Comparison of ENCODE assay signal across 7 cellular contexts in genomic region chr1:169893645-169894423, GRCh38.
DNase-seq lines count a peak whose midpoint lies in the region; ATAC-seq and TF ChIP-seq lines count a peak whose summit lies in the region.

A gene with protein sequence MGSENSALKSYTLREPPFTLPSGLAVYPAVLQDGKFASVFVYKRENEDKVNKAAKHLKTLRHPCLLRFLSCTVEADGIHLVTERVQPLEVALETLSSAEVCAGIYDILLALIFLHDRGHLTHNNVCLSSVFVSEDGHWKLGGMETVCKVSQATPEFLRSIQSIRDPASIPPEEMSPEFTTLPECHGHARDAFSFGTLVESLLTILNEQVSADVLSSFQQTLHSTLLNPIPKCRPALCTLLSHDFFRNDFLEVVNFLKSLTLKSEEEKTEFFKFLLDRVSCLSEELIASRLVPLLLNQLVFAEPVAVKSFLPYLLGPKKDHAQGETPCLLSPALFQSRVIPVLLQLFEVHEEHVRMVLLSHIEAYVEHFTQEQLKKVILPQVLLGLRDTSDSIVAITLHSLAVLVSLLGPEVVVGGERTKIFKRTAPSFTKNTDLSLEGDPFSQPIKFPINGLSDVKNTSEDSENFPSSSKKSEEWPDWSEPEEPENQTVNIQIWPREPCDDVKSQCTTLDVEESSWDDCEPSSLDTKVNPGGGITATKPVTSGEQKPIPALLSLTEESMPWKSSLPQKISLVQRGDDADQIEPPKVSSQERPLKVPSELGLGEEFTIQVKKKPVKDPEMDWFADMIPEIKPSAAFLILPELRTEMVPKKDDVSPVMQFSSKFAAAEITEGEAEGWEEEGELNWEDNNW (minus strand): TSS chr1:169893896. CDS start chr1:169888840, 5,056 bp downstream.

- in situ Hi-C loops in astrocyte of the spinal cord (cut with HindIII; ENCODE audit: low sequenced_read_pairs): no loop called here

- TF ChIP-seq CTCF in astrocyte of the spinal cord (IDR thresholded peaks at IDR 0.05; ENCODE audit: low read depth, low read length): no peak

- H3K4me3 ChIP-seq in astrocyte of the spinal cord (ENCODE audit: low read depth, low read length): peak within 1 kb of the TSS; percentile 76

- DNase-seq in NCI-H2081 (lab: John Stamatoyannopoulos, UW): peak; percentile 97 to 99
- DNase-seq in T1000 (lab: John Stamatoyannopoulos, UW): peak; percentile 89
- peak; percentile 99 for DNase-seq in astrocyte of the spinal cord (ENCODE audit: low read depth, low spot score)
- peak; percentile 93 to 98 for DNase-seq in hippocampal formation (lab: John Stamatoyannopoulos, UW)
- DNase-seq in retina: peak; percentile 100

- peak; percentile 69 for ATAC-seq in GM18508 (IDR thresholded peaks at IDR 0.05; ENCODE audit: insufficient read depth, unreplicated experiment)
- peak; percentile 93 for ATAC-seq in HG03025 (IDR thresholded peaks at IDR 0.05; ENCODE audit: low FRiP score, unreplicated experiment)

Comparison
In these comparisons a context has a peak if more than half of its experiments do, and no peak if none do; other contexts are left out.
1. Peak in every context shown above with its lines: DNase-seq, ATAC-seq and H3K4me3 ChIP-seq.